Comparison of ENCODE assay signal across 10 cellular contexts in the genomic region with DNA sequence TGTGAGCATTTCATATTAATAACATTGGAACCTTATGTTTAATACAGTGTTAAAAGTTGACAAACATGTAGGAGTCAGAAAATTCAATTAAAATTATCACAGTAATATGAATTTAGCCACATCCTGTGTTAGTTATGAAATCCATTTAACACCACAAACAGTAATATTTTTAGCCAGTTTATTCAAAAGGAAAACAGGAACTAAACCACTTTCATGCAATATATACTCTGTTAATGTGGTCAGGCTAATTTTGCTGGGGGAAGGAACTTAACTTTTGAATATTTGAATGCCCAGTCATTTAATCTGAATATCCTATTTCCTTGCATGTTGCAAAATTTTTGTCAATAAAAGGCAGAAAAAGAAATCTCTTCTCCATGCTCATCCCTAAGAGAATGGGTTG. TPM values are rescaled to one million over a fixed set of nuclear protein-coding genes. Genes with fewer than 3 reads are reported as not detected.
DNase-seq lines count a peak whose midpoint lies in the region; ATAC-seq and TF ChIP-seq lines count a peak whose summit lies in the region.
"Had no signal": no experiment of that assay in that cellular context is flagged by ENCODE, and none has a peak within 500 bp of the region (broad histone marks: within the 10 kb centered on the region; RNA-seq: fewer than 3 reads in every experiment).

No MANE protein-coding gene starts in this region.

- H3K27me3 ChIP-seq in brain microvascular endothelial cell (replicated peaks) (no peaks in the 10 kb centered on the region), BE2C (no peaks in the 10 kb centered on the region)

- DNase-seq in GM13977 (ENCODE audit: low spot score) (peak; percentile 52), LHCN-M2 (ENCODE audit: low read depth) (peak; percentile 85), iris pigment epithelial cell (ENCODE audit: low read depth) (peak; percentile 36), brain microvascular endothelial cell (no peak), GOT3 (lab: John Stamatoyannopoulos, UW) (no peak), BE2C (no peak)
- DNase-seq in activated CD8-positive, alpha-beta memory T cell treated with anti-CD3 and anti-CD28 coated beads for 24 hours = no peak

- peak; percentile 76 for ATAC-seq in GM21737 (IDR thresholded peaks at IDR 0.05; ENCODE audit: unreplicated experiment)

- H3K9me3 ChIP-seq in BE2C = no peaks in the 10 kb centered on the region

- no peaks in the 10 kb centered on the region for H3K4me1 ChIP-seq in BE2C

- H3K36me3 ChIP-seq in brain microvascular endothelial cell (replicated peaks) (no peaks in the 10 kb centered on the region), BE2C (no peaks in the 10 kb centered on the region)

- TF ChIP-seq CTCF in GM13977 (IDR thresholded peaks at IDR 0.05; ENCODE audit: extremely low read depth, insufficient read depth, missing control alignments) = no peak
- no peak for TF ChIP-seq CTCF in brain microvascular endothelial cell (IDR thresholded peaks at IDR 0.05; ENCODE audit: low read depth, low read length, missing control alignments)
- no peak for TF ChIP-seq CTCF in BE2C (IDR thresholded peaks at IDR 0.05; ENCODE audit: low read depth, low read length)

- in situ Hi-C loops in GM13977 (cut with MboI; ENCODE audit: low pct_unique_long_range_greater_than_20kb, low sequenced_read_pairs, unreplicated experiment) = no loop called here
- in situ Hi-C loops in brain microvascular endothelial cell (cut with HindIII; ENCODE audit: low pct_ligation_motif_present, low sequenced_read_pairs) = no loop called here

- H3K4me3 ChIP-seq in brain microvascular endothelial cell (ENCODE audit: low read depth, low read length) (no peak overlapping the region), BE2C (ENCODE audit: low read depth, low read length) (no peak overlapping the region)
- H3K4me3 ChIP-seq: skin epidermis had no signal

- H3K27ac ChIP-seq in brain microvascular endothelial cell = no peak overlapping the region
- H3K27ac ChIP-seq: KMS-11 had no signal

RNA-seq across cellular contexts. Expression of a gene that starts 14.9 kb away (rescaled TPM):
- total RNA-seq in LHCN-M2 (2014; rRNA removed) = 1.2 and 1.6 TPM in 2 replicates
- 0.96 TPM for polyA plus RNA-seq in LHCN-M2 (2012)
- not detected for polyA plus RNA-seq in BE2C (2012; ENCODE audit: insufficient read depth, insufficient read length, low read depth)

Comparison
In these comparisons a context has a peak if more than half of its experiments do, and no peak if none do; other contexts are left out.
1. DNase-seq: peak in GM13977 (single experiment), LHCN-M2 (single experiment) and iris pigment epithelial cell (single experiment); none in brain microvascular endothelial cell (single experiment), GOT3 (single experiment), BE2C (single experiment) and activated CD8-positive, alpha-beta memory T cell treated with anti-CD3 and anti-CD28 coated beads for 24 hours (single experiment).